ENCODE assay signal across 8 cellular contexts in the genomic region with DNA sequence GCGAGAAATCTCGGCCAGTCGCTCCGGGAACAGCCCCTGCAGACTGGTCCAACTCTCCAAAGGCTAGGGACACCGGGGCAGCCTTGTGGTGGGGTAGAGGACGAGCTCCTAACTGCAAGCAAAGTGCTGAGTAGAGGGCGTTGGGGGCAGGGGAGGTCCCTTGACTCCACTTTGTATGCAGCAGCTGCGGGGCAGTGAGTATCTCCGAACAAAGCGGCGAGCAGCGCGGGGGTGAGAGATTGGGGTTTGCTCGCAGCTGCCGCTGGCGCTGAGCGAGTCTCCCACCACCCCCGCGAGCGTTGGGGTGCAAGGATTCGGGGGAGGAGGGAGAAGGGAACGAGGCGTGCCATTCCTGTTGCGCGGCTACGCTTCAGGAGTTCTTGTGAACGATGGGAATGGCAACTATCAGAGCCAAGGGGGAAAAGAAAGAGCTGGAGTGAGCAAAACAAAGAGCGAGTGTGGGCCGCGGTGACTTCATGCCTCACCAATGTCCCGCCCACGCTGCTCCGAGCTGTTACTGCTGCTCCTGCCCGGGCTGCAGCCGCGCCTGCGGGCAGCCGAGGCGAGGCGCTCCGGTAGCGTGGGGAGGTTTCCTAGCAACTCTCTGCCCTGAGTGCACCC. TPM values are rescaled to one million over a fixed set of nuclear protein-coding genes. Genes with fewer than 3 reads are reported as not detected.
DNase-seq lines count a peak whose midpoint lies in the region; ATAC-seq and TF ChIP-seq lines count a peak whose summit lies in the region.

No MANE protein-coding gene starts in this region.

- no peak overlapping the region for H3K14ac ChIP-seq in neuronal stem cell (ENCODE audit: low read length)

- peak overlapping the region; percentile 71 to 84 (median 79) for H3K4me3 Mint-ChIP-seq in CD4-positive, alpha-beta memory T cell

- CTCF ChIA-PET in CD4-positive, alpha-beta memory T cell (lab: Charles Lee; ENCODE audit: partially characterized antibody): no interaction called here

- H2AK5ac ChIP-seq in neuronal stem cell (ENCODE audit: low read depth, low read length): peak overlapping the region; percentile 87

- peak overlapping the region; percentile 98 for H2BK15ac ChIP-seq in neuronal stem cell (ENCODE audit: low read length)

- H4K8ac ChIP-seq in neuronal stem cell (ENCODE audit: low read depth, low read length): no peak overlapping the region

- H3K27me3 Mint-ChIP-seq in CD4-positive, alpha-beta memory T cell: peaks cover 22% of the 10 kb centered on the region in 2 donors

- no peaks in the 10 kb centered on the region for H3K79me1 ChIP-seq in neuronal stem cell (ENCODE audit: low read depth, low read length)

- no peaks in the 10 kb centered on the region for H3K36me3 Mint-ChIP-seq in CD4-positive, alpha-beta memory T cell

- peaks cover 12 to 23% (median 18%) of the 10 kb centered on the region in 4 donors for H3K4me1 Mint-ChIP-seq in CD4-positive, alpha-beta memory T cell

- peak; percentile 66 for ATAC-seq in HG03280 (IDR thresholded peaks at IDR 0.05; ENCODE audit: unreplicated experiment)

- no peaks in the 10 kb centered on the region for H3K9me3 ChIP-seq in CD4-positive, alpha-beta memory T cell (ENCODE audit: control insufficient read depth in 1 of 2, low read length in 2 of 2)
- no peaks in the 10 kb centered on the region for H3K9me3 ChIP-seq in neuronal stem cell (replicated peaks in 1 of 2; ENCODE audit: control insufficient read depth in 2 of 2, insufficient read depth in 1 of 2, low read depth in 1 of 2, low read length in 2 of 2)
- no peaks in the 10 kb centered on the region for H3K9me3 ChIP-seq in tibial artery

- H3K27ac ChIP-seq in CD4-positive, alpha-beta memory T cell (ENCODE audit: low read depth, low read length): no peak overlapping the region
- H3K27ac ChIP-seq in neuronal stem cell (replicated peaks; ENCODE audit: low read length) (peak overlapping the region; percentile 97), tibial artery (peak overlapping the region; percentile 85 to 90)

- peak overlapping the region; percentile 92 for H3K4me2 ChIP-seq in neuronal stem cell (ENCODE audit: insufficient read depth, low read length, poor library complexity, severe bottlenecking)

- intact Hi-C loops in CD4-positive, alpha-beta memory T cell (cut with micrococcal nuclease): no loop called here
- intact Hi-C loops in tibial artery (cut with DNase I; ENCODE audit: low total_unique reads): no loop called here

- no peaks in the 10 kb centered on the region for H3K36me3 ChIP-seq in CD4-positive, alpha-beta memory T cell (ENCODE audit: insufficient read depth, low read length)
- peaks cover 0 to 8% of the 10 kb centered on the region in 2 donors for H3K36me3 ChIP-seq in neuronal stem cell (replicated peaks in 1 of 2; ENCODE audit: control insufficient read depth in 2 of 2, insufficient read depth in 2 of 2, low read length in 2 of 2)
- no peaks in the 10 kb centered on the region for H3K36me3 ChIP-seq in tibial artery

- H4K91ac ChIP-seq in neuronal stem cell (ENCODE audit: low read depth, low read length, poor library complexity): no peak overlapping the region

- no peak for DNase-seq in CD4-positive, alpha-beta memory T cell
- peak; percentile 9 for DNase-seq in GM19238 (ENCODE audit: insufficient read length, low spot score)
- peak; percentile 76 for DNase-seq in NCI-H748 treated with DMSO at 0.1 percent for 48 hours (lab: John Stamatoyannopoulos, UW)
- peak; percentile 25 for DNase-seq in activated T-helper 9 cell treated with anti-CD3 and anti-CD28 coated beads, Interleukin-2, amount 50 U/mL, for 16 hours (ENCODE audit: low read depth)
- DNase-seq in germinal center (ENCODE audit: low spot score): peak; percentile 69
- DNase-seq in neuronal stem cell (ENCODE audit: low spot score): peak; percentile 89
- peak; percentile 86 to 88 for DNase-seq in tibial artery

- H2AFZ ChIP-seq in neuronal stem cell (ENCODE audit: low read length): peak overlapping the region; percentile 85

- H3K27me3 ChIP-seq in CD4-positive, alpha-beta memory T cell (ENCODE audit: insufficient read depth, low read length): peaks cover 2% of the 10 kb centered on the region
- H3K27me3 ChIP-seq in neuronal stem cell (ENCODE audit: control insufficient read depth in 3 of 3, insufficient read depth in 3 of 3, low read depth in 1 of 3, low read length in 3 of 3) (no peaks in the 10 kb centered on the region), tibial artery (no peaks in the 10 kb centered on the region)

- H3K18ac ChIP-seq in neuronal stem cell (ENCODE audit: low read length): peak overlapping the region; percentile 99

- H3K4ac ChIP-seq in neuronal stem cell (ENCODE audit: low read length): peak overlapping the region; percentile 58

- no peak for TF ChIP-seq CTCF in tibial artery (IDR thresholded peaks at IDR 0.05)

- peak overlapping the region in 1 of 2 donors; percentile 28 for H3K4me3 ChIP-seq in CD4-positive, alpha-beta memory T cell (ENCODE audit: low read length in 2 of 2)
- H3K4me3 ChIP-seq in neuronal stem cell (ENCODE audit: low read length in 2 of 2) (peak overlapping the region; percentile 75 to 90), tibial artery (peak overlapping the region; percentile 81 to 85)

- H3K27ac Mint-ChIP-seq in CD4-positive, alpha-beta memory T cell: no peak overlapping the region

- WGBS in neuronal stem cell (ENCODE audit: extremely low coverage in 2 of 2, insufficient read length in 2 of 2, insufficient replicate concordance in 1 of 2), 2 donors: no CpG with 5 or more reads among the region's 42 CpGs

- peak overlapping the region; percentile 88 for H2BK120ac ChIP-seq in neuronal stem cell (ENCODE audit: low read depth, low read length)

- peaks cover 21% of the 10 kb centered on the region for H3K4me1 ChIP-seq in CD4-positive, alpha-beta memory T cell (ENCODE audit: insufficient read depth, low read length)
- H3K4me1 ChIP-seq in neuronal stem cell (ENCODE audit: control insufficient read depth in 2 of 2, insufficient read depth in 1 of 2, low read depth in 1 of 2, low read length in 2 of 2): peaks cover 1 to 8% of the 10 kb centered on the region in 2 donors
- peaks cover 0 to 7% (median 2%) of the 10 kb centered on the region in 4 donors for H3K4me1 ChIP-seq in tibial artery

- POLR2A ChIA-PET in CD4-positive, alpha-beta memory T cell (lab: Charles Lee; ENCODE audit: partially characterized antibody): no interaction called here

- no peak overlapping the region for H3K23ac ChIP-seq in neuronal stem cell (ENCODE audit: low read depth, low read length, poor library complexity)

- H3K9ac ChIP-seq in neuronal stem cell (ENCODE audit: low read depth, low read length, poor library complexity): peak overlapping the region; percentile 93

- peaks cover 0 to 4% (median under 1%) of the 10 kb centered on the region in 8 donors for H3K9me3 Mint-ChIP-seq in CD4-positive, alpha-beta memory T cell

- no peak overlapping the region for H2BK12ac ChIP-seq in neuronal stem cell (ENCODE audit: low read length)

- peak overlapping the region; percentile 97 for H2BK5ac ChIP-seq in neuronal stem cell (ENCODE audit: low read length)

RNA-seq across cellular contexts. Expression of a gene that starts 0.4 kb away (rescaled TPM):
- under 1 TPM; 0.11 to 0.12 TPM for total RNA-seq in CD4-positive, alpha-beta memory T cell
- polyA plus RNA-seq in CD4-positive, alpha-beta memory T cell: not detected
- 3.4 TPM for polyA plus RNA-seq in neuronal stem cell (2013, experiment 1 of 2)
- polyA plus RNA-seq in neuronal stem cell (2013, experiment 2 of 2): 3.7 TPM

Comparison
In these comparisons a context has a peak if more than half of its experiments do, and no peak if none do; other contexts are left out.
1. DNase-seq: peak in GM19238 (single experiment), NCI-H748 treated with DMSO at 0.1 percent for 48 hours (single experiment), activated T-helper 9 cell treated with anti-CD3 and anti-CD28 coated beads, Interleukin-2, amount 50 U/mL, for 16 hours (single experiment), germinal center (single experiment), neuronal stem cell (single experiment) and tibial artery (2 of 2); none in CD4-positive, alpha-beta memory T cell (0 of 5).